In genomic region chr2:29700560-29700959, GRCh38 we compare ENCODE assay signal across 27 cellular contexts.
DNase-seq lines count a peak whose midpoint lies in the region; ATAC-seq, FAIRE-seq and TF ChIP-seq lines count a peak whose summit lies in the region.
"Had no signal": no experiment of that assay in that cellular context is flagged by ENCODE, and none has a peak within 500 bp of the region (broad histone marks: within the 10 kb centered on the region; RNA-seq: fewer than 3 reads in every experiment).

No MANE protein-coding gene starts in this region.

- H3K36me3 ChIP-seq in bronchial epithelial cell (ENCODE audit: control insufficient read depth, insufficient read depth, low read length) (no peaks in the 10 kb centered on the region), mesendoderm (ENCODE audit: control insufficient read depth, insufficient read depth, low read length) (no peaks in the 10 kb centered on the region)
- H3K36me3 ChIP-seq: BLaER1, HAP-1, pancreas, right lobe of liver, thyroid gland had no signal

- no peak overlapping the region for H3K4me2 ChIP-seq in mesendoderm (ENCODE audit: low read length)
- H3K4me2 ChIP-seq: BLaER1 had no signal

- H3K4ac ChIP-seq in mesendoderm (ENCODE audit: low read depth, low read length) = no peak overlapping the region

- CTCF ChIA-PET in Calu3 (lab: Charles Lee) = no interaction called here

- H3K9ac ChIP-seq in mesendoderm (ENCODE audit: low read length) = no peak overlapping the region
- H3K9ac ChIP-seq: BLaER1 had no signal

- no peak overlapping the region for H4K5ac ChIP-seq in mesendoderm (ENCODE audit: low read length)

- no CpG with 5 or more reads among the region's 2 CpGs for WGBS in mesendoderm (ENCODE audit: extremely low coverage, insufficient coverage, low lambda C conversion rate)

- no peak overlapping the region for H4K8ac ChIP-seq in mesendoderm (ENCODE audit: low read depth, low read length)

- H3K4me1 ChIP-seq in mesendoderm (ENCODE audit: control insufficient read depth, low read depth, low read length) = no peaks in the 10 kb centered on the region
- H3K4me1 ChIP-seq: HAP-1, pancreas, right lobe of liver had no signal

- no peak for FAIRE-seq in bronchial epithelial cell (lab: Jason Lieb, UNC)
- FAIRE-seq: G401.6, pancreas had no signal

- H2AK5ac ChIP-seq in mesendoderm (ENCODE audit: low read length) = no peak overlapping the region

- H3K18ac ChIP-seq in mesendoderm (ENCODE audit: low read length) = no peak overlapping the region

- H2BK15ac ChIP-seq in mesendoderm (replicated peaks; ENCODE audit: low read depth) = no peak overlapping the region

- H3K23ac ChIP-seq in mesendoderm (ENCODE audit: low read length) = no peak overlapping the region

- H3K4me1 Mint-ChIP-seq in Calu3 (ENCODE audit: low read depth, unreplicated experiment) = no peaks in the 10 kb centered on the region
- no peaks in the 10 kb centered on the region for H3K4me1 Mint-ChIP-seq in stimulated activated memory B cell treated with anti-CD40 and anti-IgM and Interleukin-4, amounts not matched to agents 10 μg/mL and 1 μg/mL and 100 μg/mL, for 72 hours

- H3K27me3 ChIP-seq in bronchial epithelial cell (ENCODE audit: control insufficient read depth, insufficient read depth, low read length) = no peaks in the 10 kb centered on the region
- H3K27me3 ChIP-seq in mesendoderm (ENCODE audit: insufficient read depth, low read length, poor library complexity) = no peaks in the 10 kb centered on the region
- H3K27me3 ChIP-seq: BLaER1, pancreas, right lobe of liver, thyroid gland had no signal

- TF ChIP-seq CTCF in Calu3 (IDR thresholded peaks at IDR 0.05; ENCODE audit: unreplicated experiment) = no peak
- TF ChIP-seq CTCF in bronchial epithelial cell (IDR thresholded peaks at IDR 0.05; ENCODE audit: insufficient read depth, low read length, severe bottlenecking) = no peak

- H3K79me2 ChIP-seq in mesendoderm (ENCODE audit: control insufficient read depth, insufficient read depth, low read length) = no peaks in the 10 kb centered on the region

- H2BK5ac ChIP-seq in mesendoderm (ENCODE audit: low read length) = no peak overlapping the region

- no peaks in the 10 kb centered on the region for H3K9me3 Mint-ChIP-seq in Calu3 (ENCODE audit: low read depth, unreplicated experiment)
- no peaks in the 10 kb centered on the region for H3K9me3 Mint-ChIP-seq in stimulated activated memory B cell treated with anti-CD40 and anti-IgM and Interleukin-4, amounts not matched to agents 10 μg/mL and 1 μg/mL and 100 μg/mL, for 72 hours

- no peak overlapping the region for H3K4me3 Mint-ChIP-seq in Calu3 (ENCODE audit: low read depth, unreplicated experiment)
- H3K4me3 Mint-ChIP-seq in stimulated activated memory B cell treated with anti-CD40 and anti-IgM and Interleukin-4, amounts not matched to agents 10 μg/mL and 1 μg/mL and 100 μg/mL, for 72 hours = no peak overlapping the region

- peaks cover 19% of the 10 kb centered on the region for H3K27me3 Mint-ChIP-seq in Calu3 (ENCODE audit: unreplicated experiment)
- H3K27me3 Mint-ChIP-seq in stimulated activated memory B cell treated with anti-CD40 and anti-IgM and Interleukin-4, amounts not matched to agents 10 μg/mL and 1 μg/mL and 100 μg/mL, for 72 hours = no peaks in the 10 kb centered on the region

- H3K27ac ChIP-seq in mesendoderm (ENCODE audit: low read depth, low read length) = no peak overlapping the region
- no peak overlapping the region for H3K27ac ChIP-seq in substantia nigra (ENCODE audit: low read depth, low read length, poor library complexity, severe bottlenecking)
- H3K27ac ChIP-seq: BLaER1, pancreas, right lobe of liver, thyroid gland had no signal

- no peak overlapping the region for H2BK120ac ChIP-seq in mesendoderm (ENCODE audit: low read depth, low read length)

- H3K79me1 ChIP-seq in mesendoderm (ENCODE audit: low read length) = no peaks in the 10 kb centered on the region

- H3K27ac Mint-ChIP-seq in Calu3 (ENCODE audit: unreplicated experiment) = no peak overlapping the region
- H3K27ac Mint-ChIP-seq in stimulated activated memory B cell treated with anti-CD40 and anti-IgM and Interleukin-4, amounts not matched to agents 10 μg/mL and 1 μg/mL and 100 μg/mL, for 72 hours = no peak overlapping the region

- intact Hi-C loops in Calu3 (cut with micrococcal nuclease; ENCODE audit: unreplicated experiment) = no loop called here

- no TSS peak for BruUV-seq in Calu3 (replicated peaks; lab: Mats Ljungman, UMichigan)

- no peak for ATAC-seq in stimulated activated memory B cell treated with anti-CD40 and anti-IgM and Interleukin-4, amounts not matched to agents 10 μg/mL and 1 μg/mL and 100 μg/mL, for 72 hours
- ATAC-seq: pancreas, right lobe of liver had no signal

- DNase-seq in Calu3 = peak; percentile 15
- DNase-seq in LHCN-M2 (ENCODE audit: low read depth) = peak; percentile 13
- DNase-seq in bronchial epithelial cell (ENCODE audit: low read depth) = peak; percentile 80
- DNase-seq in myocyte (ENCODE audit: low read depth) = peak; percentile 3
- DNase-seq in mesendoderm = no peak
- no peak for DNase-seq in substantia nigra (lab: John Stamatoyannopoulos, UW)
- no peak for DNase-seq in nucleus accumbens (lab: John Stamatoyannopoulos, UW)
- DNase-seq: activated CD4-positive, alpha-beta T cell treated with anti-CD3 and anti-CD28 coated beads for 48 hours; activated CD8-positive, alpha-beta memory T cell treated with anti-CD3 and anti-CD28 coated beads, Interleukin-2, amount 50 U/mL, for 4 hours; activated effector memory CD4-positive, alpha-beta T cell treated with anti-CD3 and anti-CD28 coated beads, Interleukin-2, amount 50 U/mL, for 16 hours; central memory CD4-positive, alpha-beta T cell; head of caudate nucleus; KG1; NCI-H1048; NCI-H2029 treated with DMSO at 0.1 percent for 48 hours; NCI-H526; pancreas; right lobe of liver; Right ventricle myocardium superior; stimulated activated naive CD4-positive, alpha-beta T cell; T-helper 1 cell; thyroid gland had no signal

- H3K4me3 ChIP-seq in bronchial epithelial cell (ENCODE audit: low read depth, low read length) = no peak overlapping the region
- H3K4me3 ChIP-seq in mesendoderm (ENCODE audit: low read length) = no peak overlapping the region
- H3K4me3 ChIP-seq: BLaER1, HAP-1, lung, pancreas, right lobe of liver, thyroid gland had no signal

- H3K56ac ChIP-seq in mesendoderm (ENCODE audit: low read length) = no peak overlapping the region

- H3K36me3 Mint-ChIP-seq in Calu3 (ENCODE audit: insufficient read depth, unreplicated experiment) = no peaks in the 10 kb centered on the region
- no peaks in the 10 kb centered on the region for H3K36me3 Mint-ChIP-seq in stimulated activated memory B cell treated with anti-CD40 and anti-IgM and Interleukin-4, amounts not matched to agents 10 μg/mL and 1 μg/mL and 100 μg/mL, for 72 hours

Comparison
In these comparisons a context has a peak if more than half of its experiments do, and no peak if none do; other contexts are left out.
1. DNase-seq: peak in Calu3 (single experiment), LHCN-M2 (single experiment), bronchial epithelial cell (single experiment) and myocyte (single experiment); none in mesendoderm (single experiment), substantia nigra (0 of 49) and nucleus accumbens (0 of 56).